In the genomic region with DNA sequence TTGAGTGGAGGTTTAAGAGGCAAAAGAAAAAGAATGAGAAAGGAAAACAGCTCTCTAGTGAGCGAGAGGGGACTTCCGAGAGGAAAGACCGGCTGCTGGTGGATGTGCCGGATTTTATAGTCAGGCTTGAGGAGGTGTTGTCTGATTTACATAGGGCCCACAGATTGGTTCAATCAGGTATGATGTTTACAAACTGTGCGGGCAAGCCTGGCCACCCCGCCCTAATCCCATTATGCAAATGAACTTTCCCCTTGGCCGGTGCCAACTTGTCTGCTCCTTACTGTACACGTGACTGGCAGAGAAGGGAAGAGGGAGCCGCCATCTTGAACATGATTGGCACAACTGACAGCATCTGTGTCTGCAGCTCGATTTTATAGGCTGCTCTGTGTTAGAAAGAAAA, we compare ENCODE assay signal across 11 cellular contexts. TPM values are rescaled to one million over a fixed set of nuclear protein-coding genes. Genes with fewer than 3 reads are reported as not detected.
DNase-seq lines count a peak whose midpoint lies in the region; ATAC-seq and TF ChIP-seq lines count a peak whose summit lies in the region.
"Had no signal": no experiment of that assay in that cellular context is flagged by ENCODE, and none has a peak within 500 bp of the region (broad histone marks: within the 10 kb centered on the region; RNA-seq: fewer than 3 reads in every experiment).

No MANE protein-coding gene starts in this region.

- WGBS in heart right ventricle, 2 donors = 67 to 68% methylated on average over 10 of the region's 10 CpGs

- peaks cover 0 to 5% (median 0%) of the 10 kb centered on the region in 7 donors for H3K27me3 ChIP-seq in heart right ventricle

- ATAC-seq in heart right ventricle = no peak
- ATAC-seq in GM18907 (IDR thresholded peaks at IDR 0.05; ENCODE audit: unreplicated experiment) = no peak
- ATAC-seq: right cardiac atrium; stimulated activated memory B cell treated with anti-CD40 and anti-IgM and Interleukin-4, amounts not matched to agents 10 μg/mL and 1 μg/mL and 100 μg/mL, for 72 hours had no signal

- peak; percentile 98 for DNase-seq in H4 (ENCODE audit: low spot score)
- DNase-seq in NCI-H2227 treated with DMSO at 0.1 percent for 48 hours (lab: John Stamatoyannopoulos, UW) = peak; percentile 78
- DNase-seq in astrocyte of the hippocampus (ENCODE audit: low read depth, low spot score) = peak; percentile 69
- DNase-seq in retinal pigment epithelial cell (ENCODE audit: low read depth) = peak; percentile 88
- DNase-seq in heart right ventricle = no peak
- no peak for DNase-seq in activated CD4-positive, alpha-beta T cell treated with anti-CD3 and anti-CD28 coated beads, Interleukin-2, amount 10 ng/mL, durations not matched to agents 24 days and 14 days
- no peak for DNase-seq in activated CD4-positive, alpha-beta T cell treated with anti-CD3 and anti-CD28 coated beads for 1 hour
- DNase-seq: right cardiac atrium had no signal

- no peaks in the 10 kb centered on the region for H3K4me1 Mint-ChIP-seq in activated CD4-positive, alpha-beta T cell treated with anti-CD3 and anti-CD28 coated beads, Interleukin-2, amount 10 ng/mL, durations not matched to agents 24 days and 14 days

- H3K36me3 ChIP-seq in heart right ventricle = no peaks in the 10 kb centered on the region

- TF ChIP-seq CTCF in retinal pigment epithelial cell (conservative IDR thresholded peaks at IDR 0.05; ENCODE audit: low read depth, low read length) (no peak), heart right ventricle (IDR thresholded peaks at IDR 0.05) (no peak)

- peaks cover 22% of the 10 kb centered on the region for H3K27me3 Mint-ChIP-seq in activated CD4-positive, alpha-beta T cell treated with anti-CD3 and anti-CD28 coated beads, Interleukin-2, amount 10 ng/mL, durations not matched to agents 24 days and 14 days
- H3K27me3 Mint-ChIP-seq: stimulated activated memory B cell treated with anti-CD40 and anti-IgM and Interleukin-4, amounts not matched to agents 10 μg/mL and 1 μg/mL and 100 μg/mL, for 72 hours had no signal

- H3K27ac ChIP-seq in heart right ventricle = no peak overlapping the region

- H3K4me3 ChIP-seq in retinal pigment epithelial cell (ENCODE audit: low read length) = no peak overlapping the region
- H3K4me3 ChIP-seq in heart right ventricle = no peak overlapping the region

- H3K9me3 ChIP-seq in heart right ventricle = peaks cover 0 to 12% (median 0%) of the 10 kb centered on the region in 11 donors

- no peaks in the 10 kb centered on the region for H3K36me3 Mint-ChIP-seq in activated CD4-positive, alpha-beta T cell treated with anti-CD3 and anti-CD28 coated beads, Interleukin-2, amount 10 ng/mL, durations not matched to agents 24 days and 14 days (ENCODE audit: low read depth)
- H3K36me3 Mint-ChIP-seq: IgD-negative memory B cell; stimulated activated memory B cell treated with anti-CD40 and anti-IgM and Interleukin-4, amounts not matched to agents 10 μg/mL and 1 μg/mL and 100 μg/mL, for 72 hours had no signal

- no peaks in the 10 kb centered on the region for H3K9me3 Mint-ChIP-seq in activated CD4-positive, alpha-beta T cell treated with anti-CD3 and anti-CD28 coated beads, Interleukin-2, amount 10 ng/mL, durations not matched to agents 24 days and 14 days

- H3K27ac Mint-ChIP-seq in activated CD4-positive, alpha-beta T cell treated with anti-CD3 and anti-CD28 coated beads, Interleukin-2, amount 10 ng/mL, durations not matched to agents 24 days and 14 days = no peak overlapping the region
- H3K27ac Mint-ChIP-seq: IgD-negative memory B cell; stimulated activated memory B cell treated with anti-CD40 and anti-IgM and Interleukin-4, amounts not matched to agents 10 μg/mL and 1 μg/mL and 100 μg/mL, for 72 hours had no signal

- intact Hi-C loops in heart right ventricle (cut with DNase I) = no loop called here
- intact Hi-C loops in activated CD4-positive, alpha-beta T cell treated with anti-CD3 and anti-CD28 coated beads, Interleukin-2, amount 10 ng/mL, durations not matched to agents 24 days and 14 days (cut with micrococcal nuclease) = no loop called here

- H3K4me1 ChIP-seq in heart right ventricle = no peaks in the 10 kb centered on the region

- H3K4me3 Mint-ChIP-seq in activated CD4-positive, alpha-beta T cell treated with anti-CD3 and anti-CD28 coated beads, Interleukin-2, amount 10 ng/mL, durations not matched to agents 24 days and 14 days = no peak overlapping the region
- H3K4me3 Mint-ChIP-seq: stimulated activated memory B cell treated with anti-CD40 and anti-IgM and Interleukin-4, amounts not matched to agents 10 μg/mL and 1 μg/mL and 100 μg/mL, for 72 hours had no signal

RNA-seq across cellular contexts. Expression of gene FAM43A, which starts 44.7 kb away (rescaled TPM):
- total RNA-seq in H4 (2014; rRNA removed; shearing (Covaris generic)) = 4.0 and 4.6 TPM in 2 replicates
- 10 to 100 TPM in 9 of 10 donors, 1 to 10 TPM in 1; 9.2 to 61.7 (median 19.8) TPM for total RNA-seq in heart right ventricle
- polyA plus RNA-seq in heart right ventricle = 10 to 100 TPM in 1 of 2 donors, 1 to 10 TPM in 1; 8.9 to 15.4 TPM
- 7.0 TPM in 2 replicates for total RNA-seq in activated CD4-positive, alpha-beta T cell treated with anti-CD3 and anti-CD28 coated beads, Interleukin-2, amount 10 ng/mL, durations not matched to agents 24 days and 14 days

RNA-seq across cellular contexts. Expression of gene LSG1, which starts 58.4 kb away (rescaled TPM):
- 43.5 and 51.6 TPM in 2 replicates for total RNA-seq in H4 (2014; rRNA removed; shearing (Covaris generic))
- 10 to 100 TPM; 11.9 to 22.1 (median 18.9) TPM for total RNA-seq in heart right ventricle
- 10 to 100 TPM; 11.3 to 17.9 TPM for polyA plus RNA-seq in heart right ventricle
- total RNA-seq in activated CD4-positive, alpha-beta T cell treated with anti-CD3 and anti-CD28 coated beads, Interleukin-2, amount 10 ng/mL, durations not matched to agents 24 days and 14 days = 59.0 and 60.2 TPM in 2 replicates

Comparison
In these comparisons a context has a peak if more than half of its experiments do, and no peak if none do; other contexts are left out.
1. DNase-seq: peak in H4 (single experiment), NCI-H2227 treated with DMSO at 0.1 percent for 48 hours (single experiment), astrocyte of the hippocampus (single experiment) and retinal pigment epithelial cell (single experiment); none in heart right ventricle (0 of 2), activated CD4-positive, alpha-beta T cell treated with anti-CD3 and anti-CD28 coated beads, Interleukin-2, amount 10 ng/mL, durations not matched to agents 24 days and 14 days (single experiment) and activated CD4-positive, alpha-beta T cell treated with anti-CD3 and anti-CD28 coated beads for 1 hour (single experiment).